ENCODE assay signal across 1 cellular context in genomic region chr22:17587631-17588030, GRCh38.
TF ChIP-seq lines count a peak whose summit lies in the region.

No MANE protein-coding gene starts in this region.

TF ChIP-seq in GM23338, 12 proteins besides CTCF, POLR2A, EP300 and RAD21:
- TF ChIP-seq ZNF331 (CRISPR knock-in tag; IDR thresholded peaks at IDR 0.05; ENCODE audit: low read depth) (no peak), EZH2phosphoT487 (IDR thresholded peaks at IDR 0.05; ENCODE audit: unreplicated experiment) (no peak)
